29 cellular contexts compared by ENCODE assay signal in the genomic region with DNA sequence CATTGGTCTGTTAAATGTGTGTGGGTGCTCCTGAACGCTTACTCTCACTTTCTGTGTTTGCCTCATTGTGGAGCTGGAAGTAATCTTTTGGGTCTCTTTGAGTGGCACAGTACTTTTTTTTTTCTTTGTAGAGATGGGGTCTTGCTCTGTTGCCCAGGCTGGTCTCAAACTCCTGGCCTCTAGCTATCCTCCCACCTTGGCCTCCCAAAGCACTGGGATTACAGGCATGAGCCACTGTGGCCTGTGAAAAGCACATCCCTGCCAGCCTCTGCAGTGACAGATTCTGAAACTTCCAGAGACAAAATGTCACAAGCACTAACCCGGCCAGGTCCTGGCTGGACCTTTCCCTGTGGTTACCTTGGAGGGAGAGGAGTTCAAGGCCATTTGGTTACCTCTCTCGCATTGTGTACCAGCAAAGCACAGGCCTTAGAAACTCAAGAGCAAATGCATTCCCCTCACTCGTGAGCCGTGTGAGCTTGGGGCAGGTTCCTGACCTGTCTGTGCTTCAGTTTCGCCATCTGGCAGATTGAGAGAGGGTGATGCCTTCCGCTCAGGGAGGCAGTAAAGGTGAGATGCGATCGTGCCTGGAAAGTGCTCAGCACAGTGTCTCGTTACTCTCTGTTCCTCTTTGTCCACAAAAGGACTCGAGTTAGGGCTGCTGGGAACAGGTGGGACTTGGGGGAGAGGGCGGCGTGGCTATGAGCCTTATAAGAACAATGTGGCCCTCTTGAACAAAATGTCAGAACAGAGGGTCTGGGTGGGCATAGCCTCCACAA.
"Had no signal": no experiment of that assay in that cellular context is flagged by ENCODE, and none has a peak within 500 bp of the region (broad histone marks: within the 10 kb centered on the region; RNA-seq: fewer than 3 reads in every experiment).

No MANE protein-coding gene starts in this region.

- H3K4me3 Mint-ChIP-seq: naive thymus-derived CD4-positive, alpha-beta T cell; nephron; stimulated activated memory B cell treated with anti-CD40 and anti-IgM and Interleukin-4, amounts not matched to agents 10 μg/mL and 1 μg/mL and 100 μg/mL, for 72 hours had no signal

- H3K4me1 Mint-ChIP-seq: naive thymus-derived CD4-positive, alpha-beta T cell; nephron had no signal

- H3K4me1 ChIP-seq: foreskin keratinocyte, gastroesophageal sphincter, heart left ventricle, left lung, prostate gland, right atrium auricular region, sigmoid colon, testis, tibial artery, upper lobe of left lung had no signal

- H3K27ac Mint-ChIP-seq: naive thymus-derived CD4-positive, alpha-beta T cell; nephron; stimulated activated memory B cell treated with anti-CD40 and anti-IgM and Interleukin-4, amounts not matched to agents 10 μg/mL and 1 μg/mL and 100 μg/mL, for 72 hours had no signal

- H3K79me2 ChIP-seq: hepatocyte had no signal

- H3K9me3 ChIP-seq: left lung, prostate gland, testis, upper lobe of left lung had no signal

- DNase-seq: dorsolateral prefrontal cortex; effector CD4-positive, alpha-beta T cell; heart left ventricle; left cardiac atrium; left lung; mesenchymal stem cell; midbrain; naive thymus-derived CD4-positive, alpha-beta T cell; nucleus accumbens; sigmoid colon; stimulated activated CD4-positive, alpha-beta T cell treated with anti-CD3 and anti-CD28 coated beads, Interleukin-2, amount 100 ng/mL, for 24 hours; stimulated activated CD4-positive, alpha-beta T cell treated with anti-CD3 and anti-CD28 coated beads, Interleukin-4, amount 100 ng/mL, for 24 hours; stimulated activated naive CD8-positive, alpha-beta T cell treated with anti-CD3 and anti-CD28 coated beads, Interleukin-15, Interleukin-2, amounts not matched to agents 100 U/mL and 50 U/mL, for 24 hours; substantia nigra; testis; tibial artery; upper lobe of left lung had no signal

- H3K27me3 ChIP-seq: dorsolateral prefrontal cortex, heart left ventricle, hepatocyte, left lung, right atrium auricular region, sigmoid colon, testis, upper lobe of left lung had no signal

- H3K4me3 ChIP-seq: dorsolateral prefrontal cortex, gastroesophageal sphincter, heart left ventricle, hepatocyte, left lung, prostate gland, right atrium auricular region, sigmoid colon, testis, tibial artery, upper lobe of left lung had no signal

- H3K27ac ChIP-seq: dorsolateral prefrontal cortex, epithelial cell of prostate, foreskin keratinocyte, gastroesophageal sphincter, heart left ventricle, hepatocyte, left lung, prostate gland, right atrium auricular region, sigmoid colon, testis, tibial artery, upper lobe of left lung had no signal

- ATAC-seq: esophagus mucosa; gastroesophageal sphincter; heart left ventricle; left cardiac atrium; left lung; naive thymus-derived CD4-positive, alpha-beta T cell; stimulated activated memory B cell treated with anti-CD40 and anti-IgM and Interleukin-4, amounts not matched to agents 10 μg/mL and 1 μg/mL and 100 μg/mL, for 72 hours; stimulated activated naive CD8-positive, alpha-beta T cell treated with anti-CD3 and anti-CD28 coated beads, Interleukin-15, Interleukin-2, amounts not matched to agents 100 U/mL and 50 U/mL, for 24 hours had no signal

- H3K4me2 ChIP-seq: hepatocyte had no signal

- H2AFZ ChIP-seq: hepatocyte had no signal

- H3K36me3 ChIP-seq: gastroesophageal sphincter, heart left ventricle, left lung, prostate gland, right atrium auricular region, sigmoid colon, tibial artery, upper lobe of left lung had no signal

- FAIRE-seq: colon, islet of Langerhans, urothelium cell line had no signal
